In genomic region chr1:222331765-222332164, GRCh38 we compare ENCODE assay signal across 15 cellular contexts.
"Had no signal": no experiment of that assay in that cellular context is flagged by ENCODE, and none has a peak within 500 bp of the region (broad histone marks: within the 10 kb centered on the region; RNA-seq: fewer than 3 reads in every experiment).

No MANE protein-coding gene starts in this region.

- DNase-seq: activated CD4-positive, alpha-beta T cell treated with anti-CD3 and anti-CD28 coated beads, Interleukin-2, amount 50 U/mL, for 1 hour; activated CD8-positive, alpha-beta memory T cell treated with anti-CD3 and anti-CD28 coated beads for 24 hours; activated naive CD8-positive, alpha-beta T cell treated with anti-CD3 and anti-CD28 coated beads for 36 hours; aorta; dorsolateral prefrontal cortex; endodermal cell; hippocampal formation; kidney; occipital lobe; right cardiac atrium; T-helper 1 cell; T1000 had no signal

- H3K27ac ChIP-seq: dorsolateral prefrontal cortex, prostate gland, thoracic aorta had no signal

- H3K4me3 ChIP-seq: dorsolateral prefrontal cortex, prostate gland, thoracic aorta had no signal

- ATAC-seq: activated CD4-positive, CD25-positive, alpha-beta regulatory T cell treated with anti-CD3 and anti-CD28 coated beads, Interleukin-2, amount 50 U/mL, for 24 hours; right cardiac atrium had no signal

- H3K4me1 ChIP-seq: prostate gland had no signal

- H3K9me3 ChIP-seq: prostate gland, thoracic aorta had no signal

- H3K36me3 ChIP-seq: prostate gland, thoracic aorta had no signal
